ENCODE assay signal across 8 cellular contexts in genomic region chrX:153667931-153668396, GRCh38. TPM values are rescaled to one million over a fixed set of nuclear protein-coding genes. Genes with fewer than 3 reads are reported as not detected.
DNase-seq lines count a peak whose midpoint lies in the region; ATAC-seq and TF ChIP-seq lines count a peak whose summit lies in the region.

No MANE protein-coding gene starts in this region.

- H3K36me3 ChIP-seq in neural progenitor cell = no peaks in the 10 kb centered on the region
- no peaks in the 10 kb centered on the region for H3K36me3 ChIP-seq in stomach

- no peaks in the 10 kb centered on the region for H3K9me3 ChIP-seq in neural progenitor cell (ENCODE audit: low read depth)
- peaks cover 0 to 20% (median 9%) of the 10 kb centered on the region in 4 donors for H3K9me3 ChIP-seq in stomach

- no peak overlapping the region for H3K9ac ChIP-seq in neural progenitor cell

- H3K4me3 Mint-ChIP-seq in IgD-negative memory B cell (peak overlapping the region in 3 of 4 donors; percentile 58 to 89 (median 74)), neural progenitor cell (peak overlapping the region; percentile 60)

- H3K4me2 ChIP-seq in neural progenitor cell = peak overlapping the region; percentile 55

- no peaks in the 10 kb centered on the region for H3K27me3 Mint-ChIP-seq in IgD-negative memory B cell
- H3K27me3 Mint-ChIP-seq in neural progenitor cell (ENCODE audit: insufficient read depth, low read depth) = peaks cover 21% of the 10 kb centered on the region

- no peaks in the 10 kb centered on the region for H3K79me2 ChIP-seq in neural progenitor cell (ENCODE audit: low read depth)

- H3K27ac ChIP-seq in neural progenitor cell = no peak overlapping the region
- peak overlapping the region in 1 of 5 donors; percentile 51 for H3K27ac ChIP-seq in stomach

- TF ChIP-seq CTCF in GM12875 (IDR thresholded peaks at IDR 0.05; ENCODE audit: borderline replicate concordance, insufficient read depth, low read depth, low read length) = peak; percentile 80
- TF ChIP-seq CTCF in fibroblast of the aortic adventitia (IDR thresholded peaks at IDR 0.05; ENCODE audit: insufficient read depth, low read length) = peak; percentile 72
- TF ChIP-seq CTCF in neural progenitor cell (IDR thresholded peaks at IDR 0.05) = peak; percentile 69
- peak in 5 of 7 experiments; percentile 50 to 75 (median 64) for TF ChIP-seq CTCF in stomach (IDR thresholded peaks at IDR 0.05)

- no peaks in the 10 kb centered on the region for H3K36me3 Mint-ChIP-seq in IgD-negative memory B cell
- peaks cover 2% of the 10 kb centered on the region for H3K36me3 Mint-ChIP-seq in neural progenitor cell

- intact Hi-C loops in stomach (cut with DNase I; ENCODE audit: low total_unique reads) = loop anchor here (10.0 kb wide), 1 partner anchor 113 kb away; no protein-coding TSS in a partner anchor

- H2AFZ ChIP-seq in neural progenitor cell (replicated peaks) = no peak overlapping the region

- TF ChIP-seq EP300 in stomach (IDR thresholded peaks at IDR 0.05) = no peak

- H3K4me3 ChIP-seq in GM12875 (ENCODE audit: low read depth, low read length) (no peak overlapping the region), fibroblast of the aortic adventitia (ENCODE audit: low read depth, low read length) (peak overlapping the region; percentile 44), neural progenitor cell (peak overlapping the region; percentile 26), stomach (no peak overlapping the region)

- H3K4me1 Mint-ChIP-seq in IgD-negative memory B cell = peaks cover 2 to 5% (median 4%) of the 10 kb centered on the region in 3 donors
- H3K4me1 Mint-ChIP-seq in neural progenitor cell = peaks cover 11% of the 10 kb centered on the region

- ATAC-seq in GM21367 (IDR thresholded peaks at IDR 0.05; ENCODE audit: unreplicated experiment) = no peak

- H3K27me3 ChIP-seq in neural progenitor cell (peaks cover 13% of the 10 kb centered on the region), stomach (peaks cover 0 to 36% (median 25%) of the 10 kb centered on the region in 3 donors)

- H4K20me1 ChIP-seq in neural progenitor cell (ENCODE audit: low read depth) = no peaks in the 10 kb centered on the region

- H3K9me3 Mint-ChIP-seq in IgD-negative memory B cell = peaks cover 0 to 3% (median 0%) of the 10 kb centered on the region in 3 donors
- H3K9me3 Mint-ChIP-seq in neural progenitor cell = peaks cover 41% of the 10 kb centered on the region

- WGBS in stomach, 5 donors = 16 to 43% (median 30%) methylated on average over 7 to 14 of the region's 14 CpGs

- no peak for TF ChIP-seq POLR2A in stomach (IDR thresholded peaks at IDR 0.05)

- H3K27ac Mint-ChIP-seq in IgD-negative memory B cell = no peak overlapping the region
- no peak overlapping the region for H3K27ac Mint-ChIP-seq in neural progenitor cell

- DNase-seq in RKO (ENCODE audit: low spot score) (peak; percentile 73), fibroblast of the aortic adventitia (ENCODE audit: low read depth) (peak; percentile 84), neural progenitor cell (ENCODE audit: low spot score) (peak; percentile 82), stomach (peak; percentile 87)
- peak; percentile 67 to 68 for DNase-seq in activated T-helper 1 cell treated with anti-CD3 and anti-CD28 coated beads, Interleukin-2, amount 50 U/mL, for 16 hours (ENCODE audit: low read depth in 1 of 2, low spot score in 1 of 2)

- no peaks in the 10 kb centered on the region for H3F3A ChIP-seq in neural progenitor cell (ENCODE audit: low read depth)

- H3K4me1 ChIP-seq in neural progenitor cell (no peaks in the 10 kb centered on the region), stomach (peaks cover 0 to 8% (median 0%) of the 10 kb centered on the region in 4 donors)

RNA-seq across cellular contexts. Expression of gene PNCK, which starts 5.6 kb away (rescaled TPM):
- polyA plus RNA-seq in IgD-negative memory B cell (not detected), stomach (10 to 100 TPM in 1 of 3 donors, under 1 TPM in 1, not detected in 1; 0.44 to 14.9 TPM)
- total RNA-seq in fibroblast of the aortic adventitia (ENCODE audit: low replicate concordance) (0.33 TPM in 1 of 2 replicates, not detected in the other), neural progenitor cell (ENCODE audit: low replicate concordance) (19.7 and 53.5 TPM in 2 replicates), stomach (10 to 100 TPM in 2 of 5 donors, 1 to 10 TPM in 2, under 1 TPM in 1; 0.87 to 21.0 (median 8.3) TPM)

RNA-seq across cellular contexts. Expression of gene SLC6A8, which starts 19.8 kb away (rescaled TPM):
- 0.08 TPM for polyA plus RNA-seq in IgD-negative memory B cell
- total RNA-seq in fibroblast of the aortic adventitia (ENCODE audit: low replicate concordance) = 5.6 and 8.8 TPM in 2 replicates
- 94.1 and 191 TPM in 2 replicates for total RNA-seq in neural progenitor cell (ENCODE audit: low replicate concordance)
- total RNA-seq in stomach = 10 to 100 TPM; 17.7 to 32.7 (median 19.1) TPM
- polyA plus RNA-seq in stomach = 10 to 100 TPM in 2 of 3 donors, 1 to 10 TPM in 1; 7.3 to 30.9 (median 15.9) TPM

RNA-seq across cellular contexts. Expression of gene DUSP9, which starts 21.0 kb away (rescaled TPM):
- polyA plus RNA-seq in IgD-negative memory B cell = not detected
- not detected in 2 replicates for total RNA-seq in fibroblast of the aortic adventitia (ENCODE audit: low replicate concordance)
- total RNA-seq in neural progenitor cell (ENCODE audit: low replicate concordance) = 0.21 and 2.0 TPM in 2 replicates
- total RNA-seq in stomach = under 1 TPM in 1 of 5 donors, not detected in 4; 0.18 TPM
- polyA plus RNA-seq in stomach = under 1 TPM in 1 of 3 donors, not detected in 2; 0.25 TPM

RNA-seq across cellular contexts. Expression of gene BCAP31, which starts 56.2 kb away (rescaled TPM):
- 254 TPM for polyA plus RNA-seq in IgD-negative memory B cell
- 75.4 and 111 TPM in 2 replicates for total RNA-seq in fibroblast of the aortic adventitia (ENCODE audit: low replicate concordance)
- total RNA-seq in neural progenitor cell (ENCODE audit: low replicate concordance) = 52.5 and 68.7 TPM in 2 replicates
- total RNA-seq in stomach = 100 to 1,000 TPM in 1 of 5 donors, 10 to 100 TPM in 3, under 1 TPM in 1; 0.58 to 121 (median 75.9) TPM
- 100 to 1,000 TPM in 1 of 3 donors, 10 to 100 TPM in 2; 49.6 to 156 (median 88.0) TPM for polyA plus RNA-seq in stomach

RNA-seq across cellular contexts. Expression of gene ABCD1, which starts 56.7 kb away (rescaled TPM):
- polyA plus RNA-seq in IgD-negative memory B cell (3.6 TPM), stomach (1 to 10 TPM; 3.2 to 3.7 (median 3.4) TPM)
- total RNA-seq in fibroblast of the aortic adventitia (ENCODE audit: low replicate concordance) (9.3 and 15.5 TPM in 2 replicates), neural progenitor cell (ENCODE audit: low replicate concordance) (0.79 and 5.0 TPM in 2 replicates), stomach (10 to 100 TPM in 3 of 5 donors, 1 to 10 TPM in 2; 2.4 to 22.3 (median 14.5) TPM)

Comparison
In these comparisons a context has a peak if more than half of its experiments do, and no peak if none do; other contexts are left out.
1. H3K4me3 ChIP-seq: peak in fibroblast of the aortic adventitia (single experiment) and neural progenitor cell (single experiment); none in GM12875 (single experiment) and stomach (0 of 4).
2. Peak in every context shown above with its lines, with median percentiles within 50 percentile points of each other: CTCF ChIP-seq and DNase-seq.